9 cellular contexts compared by ENCODE assay signal in genomic region chr3:49238274-49239127, GRCh38. TPM values are rescaled to one million over a fixed set of nuclear protein-coding genes. Genes with fewer than 3 reads are reported as not detected.
A peak's percentile ranks its signal among the peaks of the same experiment; 100 is the strongest.
DNase-seq lines count a peak whose midpoint lies in the region; ATAC-seq and TF ChIP-seq lines count a peak whose summit lies in the region.
"Had no signal": no experiment of that assay in that cellular context is flagged by ENCODE, and none has a peak within 500 bp of the region (broad histone marks: within the 10 kb centered on the region; RNA-seq: fewer than 3 reads in every experiment).

No MANE protein-coding gene starts in this region.

- TF ChIP-seq CTCF in neural progenitor cell (IDR thresholded peaks at IDR 0.05) = no peak

- H3K4me2 ChIP-seq in neural progenitor cell = no peak overlapping the region

- no peaks in the 10 kb centered on the region for H4K20me1 ChIP-seq in neural progenitor cell (ENCODE audit: low read depth)

- no peak overlapping the region for H3K27ac ChIP-seq in right cardiac atrium (ENCODE audit: low read length)
- H3K27ac ChIP-seq in neural progenitor cell = no peak overlapping the region

- H3K9ac ChIP-seq in neural progenitor cell = no peak overlapping the region

- no peaks in the 10 kb centered on the region for H3K79me2 ChIP-seq in neural progenitor cell (ENCODE audit: low read depth)

- no peak overlapping the region for H3K4me3 Mint-ChIP-seq in activated CD4-positive, alpha-beta memory T cell treated with anti-CD3 and anti-CD28 coated beads for 36 hours
- H3K4me3 Mint-ChIP-seq in stimulated activated memory B cell treated with anti-CD40 and anti-IgM and Interleukin-4, amounts not matched to agents 10 μg/mL and 1 μg/mL and 100 μg/mL, for 72 hours = no peak overlapping the region
- H3K4me3 Mint-ChIP-seq in neural progenitor cell = no peak overlapping the region
- H3K4me3 Mint-ChIP-seq: T-helper 1 cell treated with Interleukin-12 subunit alpha and Interleukin-12 subunit beta and Interleukin-4 antibody, amounts not matched to agents 30 μg/mL and 1 μg/mL, for 36 hours had no signal

- POLR2A ChIA-PET in activated CD4-positive, alpha-beta memory T cell treated with anti-CD3 and anti-CD28 coated beads for 36 hours (lab: Charles Lee) = no interaction called here

- H3K4me3 ChIP-seq in right cardiac atrium (ENCODE audit: low read length) (no peak overlapping the region), neural progenitor cell (no peak overlapping the region), H7 (ENCODE audit: insufficient read depth, low read depth, low read length) (no peak overlapping the region)

- H3K4me1 Mint-ChIP-seq in activated CD4-positive, alpha-beta memory T cell treated with anti-CD3 and anti-CD28 coated beads for 36 hours (ENCODE audit: low read depth) = no peaks in the 10 kb centered on the region
- peaks cover 10% of the 10 kb centered on the region for H3K4me1 Mint-ChIP-seq in stimulated activated memory B cell treated with anti-CD40 and anti-IgM and Interleukin-4, amounts not matched to agents 10 μg/mL and 1 μg/mL and 100 μg/mL, for 72 hours
- no peaks in the 10 kb centered on the region for H3K4me1 Mint-ChIP-seq in neural progenitor cell

- 66% methylated on average over 9 of the region's 9 CpGs for WGBS in right cardiac atrium

- no peaks in the 10 kb centered on the region for H3K4me1 ChIP-seq in right cardiac atrium (ENCODE audit: control insufficient read depth, insufficient read depth, low read length)
- no peaks in the 10 kb centered on the region for H3K4me1 ChIP-seq in neural progenitor cell

- H3K27me3 ChIP-seq in right cardiac atrium (ENCODE audit: control insufficient read depth, insufficient read depth) = no peaks in the 10 kb centered on the region
- no peaks in the 10 kb centered on the region for H3K27me3 ChIP-seq in neural progenitor cell
- H3K27me3 ChIP-seq in H7 (ENCODE audit: control insufficient read depth, insufficient read depth, low read length) = no peaks in the 10 kb centered on the region

- H3K36me3 Mint-ChIP-seq in activated CD4-positive, alpha-beta memory T cell treated with anti-CD3 and anti-CD28 coated beads for 36 hours = peaks cover 6% of the 10 kb centered on the region
- H3K36me3 Mint-ChIP-seq in stimulated activated memory B cell treated with anti-CD40 and anti-IgM and Interleukin-4, amounts not matched to agents 10 μg/mL and 1 μg/mL and 100 μg/mL, for 72 hours = no peaks in the 10 kb centered on the region
- H3K36me3 Mint-ChIP-seq in neural progenitor cell = peaks cover 2% of the 10 kb centered on the region

- H3K36me3 ChIP-seq in neural progenitor cell = no peaks in the 10 kb centered on the region
- H3K36me3 ChIP-seq in H7 (replicated peaks; ENCODE audit: control insufficient read depth, insufficient read depth, low read length) = no peaks in the 10 kb centered on the region

- peaks cover 6% of the 10 kb centered on the region for H3K27me3 Mint-ChIP-seq in activated CD4-positive, alpha-beta memory T cell treated with anti-CD3 and anti-CD28 coated beads for 36 hours
- no peaks in the 10 kb centered on the region for H3K27me3 Mint-ChIP-seq in stimulated activated memory B cell treated with anti-CD40 and anti-IgM and Interleukin-4, amounts not matched to agents 10 μg/mL and 1 μg/mL and 100 μg/mL, for 72 hours
- peaks cover 7% of the 10 kb centered on the region for H3K27me3 Mint-ChIP-seq in neural progenitor cell (ENCODE audit: insufficient read depth, low read depth)

- peak overlapping the region; percentile 16 for H3K27ac Mint-ChIP-seq in activated CD4-positive, alpha-beta memory T cell treated with anti-CD3 and anti-CD28 coated beads for 36 hours
- peak overlapping the region; percentile 67 for H3K27ac Mint-ChIP-seq in stimulated activated memory B cell treated with anti-CD40 and anti-IgM and Interleukin-4, amounts not matched to agents 10 μg/mL and 1 μg/mL and 100 μg/mL, for 72 hours
- no peak overlapping the region for H3K27ac Mint-ChIP-seq in neural progenitor cell
- H3K27ac Mint-ChIP-seq: T-helper 1 cell treated with Interleukin-12 subunit alpha and Interleukin-12 subunit beta and Interleukin-4 antibody, amounts not matched to agents 30 μg/mL and 1 μg/mL, for 36 hours had no signal

- H2AFZ ChIP-seq in neural progenitor cell (replicated peaks) = no peak overlapping the region

- H3K9me3 Mint-ChIP-seq in activated CD4-positive, alpha-beta memory T cell treated with anti-CD3 and anti-CD28 coated beads for 36 hours = peaks cover 9% of the 10 kb centered on the region
- H3K9me3 Mint-ChIP-seq in stimulated activated memory B cell treated with anti-CD40 and anti-IgM and Interleukin-4, amounts not matched to agents 10 μg/mL and 1 μg/mL and 100 μg/mL, for 72 hours = peaks cover 6% of the 10 kb centered on the region
- peaks cover 21% of the 10 kb centered on the region for H3K9me3 Mint-ChIP-seq in neural progenitor cell

- H3K9me3 ChIP-seq in right cardiac atrium (ENCODE audit: control insufficient read depth, low read length) = peaks cover 2% of the 10 kb centered on the region
- H3K9me3 ChIP-seq in neural progenitor cell (ENCODE audit: low read depth) = peaks cover 8% of the 10 kb centered on the region

- intact Hi-C loops in activated CD4-positive, alpha-beta memory T cell treated with anti-CD3 and anti-CD28 coated beads for 36 hours (cut with micrococcal nuclease) = no loop called here
- intact Hi-C loops in right cardiac atrium (cut with DNase I) = no loop called here

- no peaks in the 10 kb centered on the region for H3F3A ChIP-seq in neural progenitor cell (ENCODE audit: low read depth)

- CTCF ChIA-PET in activated CD4-positive, alpha-beta memory T cell treated with anti-CD3 and anti-CD28 coated beads for 36 hours (lab: Charles Lee) = interaction anchor here (0.8 kb wide), 1 partner anchor 13 kb away, joined by 4 read pairs; no protein-coding TSS in a partner anchor

- peak; percentile 76 to 80 for ATAC-seq in right cardiac atrium
- peak; percentile 90 for ATAC-seq in stimulated activated memory B cell treated with anti-CD40 and anti-IgM and Interleukin-4, amounts not matched to agents 10 μg/mL and 1 μg/mL and 100 μg/mL, for 72 hours
- ATAC-seq in GM18520 (IDR thresholded peaks at IDR 0.05; ENCODE audit: unreplicated experiment) = no peak

- DNase-seq in HUDEP-2 (lab: John Stamatoyannopoulos, UW; ENCODE audit: unreplicated experiment in 76 of 76) = peak in 67 of 76 experiments; percentile 8 to 91 (median 45)
- peak; percentile 12 for DNase-seq in activated CD4-positive, alpha-beta memory T cell treated with anti-CD3 and anti-CD28 coated beads for 36 hours
- DNase-seq in right cardiac atrium = no peak
- no peak for DNase-seq in neural progenitor cell (ENCODE audit: low spot score)
- DNase-seq in DMS79 (lab: John Stamatoyannopoulos, UW) = no peak
- DNase-seq in H7 = no peak

RNA-seq across cellular contexts. Expression of gene C3orf62, which starts 38.5 kb away (rescaled TPM):
- total RNA-seq in activated CD4-positive, alpha-beta memory T cell treated with anti-CD3 and anti-CD28 coated beads for 36 hours = 1 to 10 TPM; 2.8 to 3.0 TPM
- total RNA-seq in right cardiac atrium (1 to 10 TPM; 3.2 to 3.8 (median 3.4) TPM), neural progenitor cell (ENCODE audit: low replicate concordance) (3.0 and 3.4 TPM in 2 replicates)
- polyA plus RNA-seq in right cardiac atrium = 3.9 TPM
- 0.80 and 1.3 TPM in 2 replicates for total RNA-seq in H7 (2014; rRNA removed; shearing (Covaris generic))

Comparison
In these comparisons a context has a peak if more than half of its experiments do, and no peak if none do; other contexts are left out.
1. DNase-seq: peak in HUDEP-2 (67 of 76) and activated CD4-positive, alpha-beta memory T cell treated with anti-CD3 and anti-CD28 coated beads for 36 hours (single experiment); none in right cardiac atrium (0 of 3), neural progenitor cell (single experiment), DMS79 (single experiment) and H7 (single experiment).